17 cellular contexts compared by ENCODE assay signal in genomic region chr5:133727636-133728035, GRCh38.
"Had no signal": no experiment of that assay in that cellular context is flagged by ENCODE, and none has a peak within 500 bp of the region (broad histone marks: within the 10 kb centered on the region; RNA-seq: fewer than 3 reads in every experiment).

No MANE protein-coding gene starts in this region.

- H3K4me1 Mint-ChIP-seq: central memory CD8-positive, alpha-beta T cell; immature natural killer cell; naive thymus-derived CD4-positive, alpha-beta T cell had no signal

- H3K4me3 ChIP-seq: esophagus squamous epithelium, lung, tibial artery, upper lobe of right lung had no signal

- H3K36me3 Mint-ChIP-seq: immature natural killer cell; naive thymus-derived CD4-positive, alpha-beta T cell had no signal

- H3K4me3 Mint-ChIP-seq: central memory CD8-positive, alpha-beta T cell; effector memory CD8-positive, alpha-beta T cell; immature natural killer cell; naive thymus-derived CD4-positive, alpha-beta T cell; nephron progenitor cell had no signal

- H3K27ac Mint-ChIP-seq: effector memory CD8-positive, alpha-beta T cell; immature natural killer cell; naive thymus-derived CD4-positive, alpha-beta T cell; nephron progenitor cell had no signal

- DNase-seq: effector memory CD8-positive, alpha-beta T cell; esophagus squamous epithelium; foreskin keratinocyte; immature natural killer cell; left colon; left ventricle myocardium superior; mesendoderm; naive thymus-derived CD4-positive, alpha-beta T cell; nephron progenitor cell; posterior cingulate gyrus; small intestine; stimulated activated CD4-positive, alpha-beta T cell treated with anti-CD3 and anti-CD28 coated beads, Interleukin-12 subunit alpha, Interleukin-12 subunit beta, amount 100 ng/mL, for 4 hours; stimulated activated naive CD8-positive, alpha-beta T cell treated with anti-CD3 and anti-CD28 coated beads, Interleukin-15, Interleukin-2, amounts not matched to agents 100 U/mL and 50 U/mL, for 24 hours; tibial artery; upper lobe of right lung had no signal

- H3K27ac ChIP-seq: esophagus squamous epithelium, foreskin keratinocyte, tibial artery, upper lobe of right lung had no signal
